ENCODE assay signal across 20 cellular contexts in the genomic region with DNA sequence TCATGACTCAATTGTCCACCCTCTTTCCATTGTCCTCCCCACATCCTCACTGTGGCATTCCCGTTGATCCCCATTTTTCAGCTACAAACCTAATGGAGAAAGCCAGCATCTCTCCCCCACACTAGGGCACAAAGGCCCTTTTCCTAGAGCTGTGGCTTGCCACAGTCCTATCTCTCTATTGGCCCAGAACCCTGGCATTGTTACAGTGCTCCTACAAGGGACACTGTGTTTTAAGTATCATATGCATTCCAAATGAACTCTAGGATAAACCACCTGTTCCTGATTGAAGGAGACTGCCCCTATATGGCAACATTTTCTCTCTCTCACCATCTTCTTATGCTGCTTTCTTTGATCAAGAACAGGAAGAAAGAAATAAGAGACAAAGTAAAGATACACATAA.
DNase-seq lines count a peak whose midpoint lies in the region; ATAC-seq and TF ChIP-seq lines count a peak whose summit lies in the region.
"Had no signal": no experiment of that assay in that cellular context is flagged by ENCODE, and none has a peak within 500 bp of the region (broad histone marks: within the 10 kb centered on the region; RNA-seq: fewer than 3 reads in every experiment).

No MANE protein-coding gene starts in this region.

- H3K27ac Mint-ChIP-seq in activated CD8-positive, alpha-beta T cell treated with anti-CD3 and anti-CD28 coated beads for 36 hours = peak overlapping the region; percentile 2
- peak overlapping the region in 8 of 9 donors; percentile 4 to 91 (median 72) for H3K27ac Mint-ChIP-seq in naive thymus-derived CD4-positive, alpha-beta T cell
- H3K27ac Mint-ChIP-seq: CD14-positive monocyte, IgD-negative memory B cell had no signal

- intact Hi-C loops in left ventricle myocardium superior (cut with micrococcal nuclease) (no loop called here), left ventricle myocardium inferior (cut with micrococcal nuclease) (no loop called here)
- intact Hi-C loops in activated CD8-positive, alpha-beta T cell treated with anti-CD3 and anti-CD28 coated beads for 36 hours (cut with micrococcal nuclease) = no loop called here
- intact Hi-C loops in naive thymus-derived CD4-positive, alpha-beta T cell (cut with micrococcal nuclease) = loop anchor here in 1 of 2 donors (5.0 to 10.0 kb wide), 3 partner anchors 34 to 231 kb away; partner anchors contain the start of gene C15orf61

- no peaks in the 10 kb centered on the region for H3K9me3 ChIP-seq in left ventricle myocardium inferior (replicated peaks)
- no peaks in the 10 kb centered on the region for H3K9me3 ChIP-seq in naive thymus-derived CD4-positive, alpha-beta T cell (ENCODE audit: control insufficient read depth in 2 of 3, low read length in 3 of 3)
- no peaks in the 10 kb centered on the region for H3K9me3 ChIP-seq in MG63

- no peaks in the 10 kb centered on the region for H3K9me3 Mint-ChIP-seq in activated CD8-positive, alpha-beta T cell treated with anti-CD3 and anti-CD28 coated beads for 36 hours
- peaks cover 0 to 5% (median 0%) of the 10 kb centered on the region in 11 donors for H3K9me3 Mint-ChIP-seq in naive thymus-derived CD4-positive, alpha-beta T cell
- H3K9me3 Mint-ChIP-seq: IgD-negative memory B cell had no signal

- no peak for TF ChIP-seq CTCF in left ventricle myocardium inferior (IDR thresholded peaks at IDR 0.05; ENCODE audit: borderline replicate concordance)
- no peak for TF ChIP-seq CTCF in activated CD8-positive, alpha-beta T cell treated with anti-CD3 and anti-CD28 coated beads for 36 hours (IDR thresholded peaks at IDR 0.05)

- H3K4me3 ChIP-seq in left ventricle myocardium inferior (no peak overlapping the region), MG63 (no peak overlapping the region)
- no peak overlapping the region for H3K4me3 ChIP-seq in naive thymus-derived CD4-positive, alpha-beta T cell (ENCODE audit: low read length)
- H3K4me3 ChIP-seq: GM23248 had no signal

- H3K4me3 Mint-ChIP-seq in activated CD8-positive, alpha-beta T cell treated with anti-CD3 and anti-CD28 coated beads for 36 hours = no peak overlapping the region
- peak overlapping the region in 4 of 10 donors; percentile 4 to 55 (median 8) for H3K4me3 Mint-ChIP-seq in naive thymus-derived CD4-positive, alpha-beta T cell
- H3K4me3 Mint-ChIP-seq: CD14-positive monocyte, IgD-negative memory B cell had no signal

- peaks cover 56% of the 10 kb centered on the region for H3K4me1 Mint-ChIP-seq in activated CD8-positive, alpha-beta T cell treated with anti-CD3 and anti-CD28 coated beads for 36 hours (ENCODE audit: low read depth)
- peaks cover 39 to 87% (median 75%) of the 10 kb centered on the region in 7 donors for H3K4me1 Mint-ChIP-seq in naive thymus-derived CD4-positive, alpha-beta T cell

- DNase-seq in left ventricle myocardium superior (no peak), left ventricle myocardium inferior (no peak), MG63 (no peak), GM19240 (ENCODE audit: insufficient read length, low spot score) (no peak)
- no peak for DNase-seq in activated CD8-positive, alpha-beta T cell treated with anti-CD3 and anti-CD28 coated beads for 36 hours
- DNase-seq in naive thymus-derived CD4-positive, alpha-beta T cell = no peak
- DNase-seq: DMS79, GM23248, HCEC 1CT, Kasumi-1, NCI-H1105, NCI-H1694, NCI-H2107, NCI-H2227 treated with DMSO at 0.1 percent for 48 hours, NCI-H524 had no signal

- no peaks in the 10 kb centered on the region for H3K36me3 ChIP-seq in left ventricle myocardium inferior
- no peaks in the 10 kb centered on the region for H3K36me3 ChIP-seq in naive thymus-derived CD4-positive, alpha-beta T cell (ENCODE audit: control insufficient read depth in 2 of 3, insufficient read depth in 3 of 3, low read length in 3 of 3)
- no peaks in the 10 kb centered on the region for H3K36me3 ChIP-seq in MG63

- H3K27me3 Mint-ChIP-seq in activated CD8-positive, alpha-beta T cell treated with anti-CD3 and anti-CD28 coated beads for 36 hours = no peaks in the 10 kb centered on the region
- no peaks in the 10 kb centered on the region for H3K27me3 Mint-ChIP-seq in naive thymus-derived CD4-positive, alpha-beta T cell
- H3K27me3 Mint-ChIP-seq: IgD-negative memory B cell had no signal

- POLR2A ChIA-PET in activated CD8-positive, alpha-beta T cell treated with anti-CD3 and anti-CD28 coated beads for 36 hours (lab: Charles Lee) = interaction anchor here (0.9 to 1.1 kb wide), 2 partner anchors 9 to 213 kb away, joined by 3 to 4 read pairs; partner anchors contain the start of gene MAP2K5
- POLR2A ChIA-PET in naive thymus-derived CD4-positive, alpha-beta T cell (lab: Charles Lee) = interaction anchor here (0.6 to 0.7 kb wide), 2 partner anchors 23 to 708 kb away, joined by 3 read pairs; no protein-coding TSS in a partner anchor

- H3K27ac ChIP-seq in left ventricle myocardium inferior (replicated peaks) = no peak overlapping the region
- peak overlapping the region; percentile 45 for H3K27ac ChIP-seq in naive thymus-derived CD4-positive, alpha-beta T cell (ENCODE audit: low read depth, low read length)
- H3K27ac ChIP-seq: GM23248, HL-60 had no signal

- no peaks in the 10 kb centered on the region for H3K4me1 ChIP-seq in left ventricle myocardium inferior
- H3K4me1 ChIP-seq in naive thymus-derived CD4-positive, alpha-beta T cell (ENCODE audit: control insufficient read depth in 2 of 2, insufficient read depth in 2 of 2, low read length in 2 of 2) = peaks cover 8 to 63% of the 10 kb centered on the region in 2 donors

- CTCF ChIA-PET in activated CD8-positive, alpha-beta T cell treated with anti-CD3 and anti-CD28 coated beads for 36 hours (lab: Charles Lee) = interaction anchor here (1.0 to 1.1 kb wide), 3 partner anchors 10 to 80 kb away, joined by 3 to 4 read pairs (median 3); no protein-coding TSS in a partner anchor
- CTCF ChIA-PET in naive thymus-derived CD4-positive, alpha-beta T cell (lab: Charles Lee) = no interaction called here

- no peaks in the 10 kb centered on the region for H3K36me3 Mint-ChIP-seq in activated CD8-positive, alpha-beta T cell treated with anti-CD3 and anti-CD28 coated beads for 36 hours (ENCODE audit: low read depth)
- H3K36me3 Mint-ChIP-seq in naive thymus-derived CD4-positive, alpha-beta T cell = peaks cover 0 to 19% (median under 1%) of the 10 kb centered on the region in 5 donors

- peak; percentile 59 for ATAC-seq in left ventricle myocardium superior
- ATAC-seq in activated CD8-positive, alpha-beta T cell treated with anti-CD3 and anti-CD28 coated beads for 36 hours = no peak
- no peak for ATAC-seq in naive thymus-derived CD4-positive, alpha-beta T cell
- ATAC-seq in HG03565 (IDR thresholded peaks at IDR 0.05; ENCODE audit: unreplicated experiment) = no peak
- ATAC-seq: Panc1 had no signal

- H3K27me3 ChIP-seq in left ventricle myocardium inferior (ENCODE audit: low read depth) (no peaks in the 10 kb centered on the region), MG63 (no peaks in the 10 kb centered on the region)
- no peaks in the 10 kb centered on the region for H3K27me3 ChIP-seq in naive thymus-derived CD4-positive, alpha-beta T cell (ENCODE audit: control insufficient read depth in 2 of 2, insufficient read depth in 2 of 2, low read length in 2 of 2)
